14 cellular contexts compared by ENCODE assay signal in the genomic region with DNA sequence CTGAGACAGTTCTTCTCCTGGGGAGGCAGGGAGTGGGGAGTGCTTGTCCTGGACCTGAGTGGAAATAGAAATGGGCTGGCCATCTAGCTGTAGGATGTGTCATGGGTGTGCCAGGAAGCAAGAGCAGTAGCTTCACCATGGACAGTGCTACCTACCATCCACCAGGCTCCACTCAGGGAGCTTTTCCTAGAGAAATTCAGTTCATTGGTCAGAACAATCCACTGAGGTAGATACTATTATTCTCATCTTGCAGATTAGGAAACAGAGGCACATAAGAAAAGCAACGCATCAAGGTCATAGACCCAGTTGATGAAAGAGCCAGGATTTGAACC.
"Had no signal": no experiment of that assay in that cellular context is flagged by ENCODE, and none has a peak within 500 bp of the region (broad histone marks: within the 10 kb centered on the region; RNA-seq: fewer than 3 reads in every experiment).

No MANE protein-coding gene starts in this region.

- H3K9me3 Mint-ChIP-seq: naive B cell; stimulated activated naive B cell treated with anti-CD40 and anti-IgM and Interleukin-4, amounts not matched to agents 10 μg/mL and 1 μg/mL and 100 μg/mL, for 72 hours had no signal

- H3K27me3 Mint-ChIP-seq: activated naive CD8-positive, alpha-beta T cell; stimulated activated naive B cell treated with anti-CD40 and anti-IgM and Interleukin-4, amounts not matched to agents 10 μg/mL and 1 μg/mL and 100 μg/mL, for 72 hours had no signal

- H3K36me3 Mint-ChIP-seq: activated naive CD8-positive, alpha-beta T cell had no signal

- FAIRE-seq: bronchial epithelial cell, endometrium had no signal

- DNase-seq: activated effector memory CD4-positive, alpha-beta T cell treated with Interleukin-2 at 50 U/mL for 16 hours; dorsolateral prefrontal cortex; left cardiac atrium; midbrain; naive B cell; psoas muscle; right lobe of liver; spleen; stimulated activated naive B cell treated with anti-CD40 and anti-IgM and Interleukin-4, amounts not matched to agents 10 μg/mL and 1 μg/mL and 100 μg/mL, for 72 hours; transverse colon had no signal

- ATAC-seq: esophagus mucosa, left cardiac atrium, psoas muscle had no signal
